22 cellular contexts compared by ENCODE assay signal in genomic region chr2:220300806-220301205, GRCh38.
A peak's percentile ranks its signal among the peaks of the same experiment; 100 is the strongest.
DNase-seq lines count a peak whose midpoint lies in the region; ATAC-seq and TF ChIP-seq lines count a peak whose summit lies in the region.
"Had no signal": no experiment of that assay in that cellular context is flagged by ENCODE, and none has a peak within 500 bp of the region (broad histone marks: within the 10 kb centered on the region; RNA-seq: fewer than 3 reads in every experiment).

No MANE protein-coding gene starts in this region.

- in situ Hi-C loops in IMR-90 (cut with MboI; ENCODE audit: low sequenced_read_pairs) = no loop called here

- TF ChIP-seq POLR2A in IMR-90 (IDR thresholded peaks at IDR 0.05; ENCODE audit: low read depth, low read length) = no peak

- intact Hi-C loops in IMR-90 (cut with micrococcal nuclease) = no loop called here

- H3K14ac ChIP-seq in IMR-90 (replicated peaks; ENCODE audit: low read depth, low read length) = no peak overlapping the region

- H2BK5ac ChIP-seq in IMR-90 (ENCODE audit: low read depth, low read length, poor library complexity, severe bottlenecking) = no peak overlapping the region

- no peak overlapping the region for H2BK15ac ChIP-seq in IMR-90 (ENCODE audit: low read depth, low read length)

- H3K36me3 ChIP-seq in IMR-90 (ENCODE audit: control insufficient read depth, insufficient read depth, low read length) = no peaks in the 10 kb centered on the region
- H3K36me3 ChIP-seq: BLaER1 treated with 17β-estradiol and CSF1 and Interleukin-3, amounts not matched to agents 10 nM and 100 nM; HAP-1 had no signal

- H3K23ac ChIP-seq in IMR-90 (ENCODE audit: low read depth, low read length) = no peak overlapping the region

- no peak overlapping the region for H3K4ac ChIP-seq in IMR-90 (ENCODE audit: low read depth, low read length)

- TF ChIP-seq CTCF in IMR-90 (conservative IDR thresholded peaks at IDR 0.05; ENCODE audit: low read depth, low read length) = no peak

- H4K8ac ChIP-seq in IMR-90 (ENCODE audit: low read depth in 2 of 2, low read length in 2 of 2) = no peak overlapping the region

- H3K56ac ChIP-seq in IMR-90 (ENCODE audit: extremely low read depth, insufficient read depth, low read length) = no peak overlapping the region

- no peak overlapping the region for H4K5ac ChIP-seq in IMR-90 (ENCODE audit: low read depth, low read length)

- no peak overlapping the region for H2AFZ ChIP-seq in IMR-90 (replicated peaks; ENCODE audit: low read length, poor library complexity)
- H2AFZ ChIP-seq: GM23248 had no signal

- no peak overlapping the region for H4K91ac ChIP-seq in IMR-90 (ENCODE audit: insufficient read depth, low read depth, low read length)

- H2AK5ac ChIP-seq in IMR-90 (ENCODE audit: low read depth, low read length) = no peak overlapping the region

- TF ChIP-seq RAD21 in IMR-90 (IDR thresholded peaks at IDR 0.05; ENCODE audit: low read length) = no peak

- peaks cover 2% of the 10 kb centered on the region; the same call in 1 of the 2 replicates for H3K4me1 ChIP-seq in IMR-90 (ENCODE audit: control insufficient read depth, insufficient read depth, low read length)
- H3K4me1 ChIP-seq: Caco-2, HAP-1 had no signal

- H3K27ac ChIP-seq in IMR-90 (ENCODE audit: insufficient read depth, low read length) = no peak overlapping the region
- H3K27ac ChIP-seq: BLaER1 treated with 17β-estradiol and CSF1 and Interleukin-3, amounts not matched to agents 10 nM and 100 nM; GM23248; KMS-11; SK-N-MC had no signal

- no peaks in the 10 kb centered on the region for H3K79me1 ChIP-seq in IMR-90 (ENCODE audit: low read depth in 1 of 2, low read length in 2 of 2)

- BruUV-seq in IMR-90 (replicated peaks; lab: Mats Ljungman, UMichigan) = no TSS peak

- no peaks in the 10 kb centered on the region for H3K27me3 ChIP-seq in IMR-90 (ENCODE audit: control insufficient read depth, insufficient read depth, low read length)
- H3K27me3 ChIP-seq: BLaER1 treated with 17β-estradiol and CSF1 and Interleukin-3, amounts not matched to agents 10 nM and 100 nM had no signal

- POLR2A ChIA-PET in IMR-90 (lab: Charles Lee; ENCODE audit: unreplicated experiment) = no interaction called here

- ATAC-seq in IMR-90 (ENCODE audit: low read depth) (peak; percentile 57; the same call in 1 of the 2 replicates), HG03342 (IDR thresholded peaks at IDR 0.05; ENCODE audit: unreplicated experiment) (no peak)

- dilution Hi-C loops in IMR-90 (cut with HindIII; ENCODE audit: low sequenced_read_pairs, unreplicated experiment) = no loop called here

- H3K18ac ChIP-seq in IMR-90 (ENCODE audit: low read depth, low read length) = no peak overlapping the region

- DNase-seq in IMR-90 = peak; percentile 23
- DNase-seq in RPMI7951 (ENCODE audit: low read depth) = peak; percentile 42
- DNase-seq in astrocyte of the hippocampus (ENCODE audit: low read depth, low spot score) = peak; percentile 63
- DNase-seq in renal cortical epithelial cell (ENCODE audit: low read depth) = peak; percentile 47
- no peak for DNase-seq in NCI-H510A (lab: John Stamatoyannopoulos, UW)
- DNase-seq in foreskin melanocyte = no peak
- DNase-seq: Caco-2; CD4-positive, alpha-beta memory T cell; DMS 273 treated with DMSO at 0.1 percent for 48 hours; DND-41; GM23248; NCI-H1694; NCI-H2081; NCI-H2171 treated with DMSO at 0.1 percent for 48 hours; NCI-H526; RPMI8226; SHP77 had no signal

- H3K9ac ChIP-seq in IMR-90 (ENCODE audit: low read depth, low read length) = no peak overlapping the region
- H3K9ac ChIP-seq: BLaER1 treated with 17β-estradiol and CSF1 and Interleukin-3, amounts not matched to agents 10 nM and 100 nM; GM23248; KMS-11 had no signal

- no peaks in the 10 kb centered on the region for H3K9me3 ChIP-seq in IMR-90 (ENCODE audit: control insufficient read depth, insufficient read depth, low read length)
- H3K9me3 ChIP-seq: BLaER1 treated with 17β-estradiol and CSF1 and Interleukin-3, amounts not matched to agents 10 nM and 100 nM; Caco-2; HAP-1 had no signal

- no peak overlapping the region for H3K4me2 ChIP-seq in IMR-90 (ENCODE audit: low read depth, low read length)
- H3K4me2 ChIP-seq: KMS-11 had no signal

- H2BK20ac ChIP-seq in IMR-90 (ENCODE audit: low read depth, low read length) = no peak overlapping the region

- WGBS in IMR-90 (ENCODE audit: extremely low coverage in 2 of 2, insufficient read length in 1 of 2), 2 experiments = no CpG with 5 or more reads among the region's 3 CpGs

- CTCF ChIA-PET in IMR-90 (lab: Yijun Ruan, JAX) = no interaction called here

- H4K20me1 ChIP-seq in IMR-90 (ENCODE audit: insufficient read depth, low read length) = no peaks in the 10 kb centered on the region
- H4K20me1 ChIP-seq: BLaER1 treated with 17β-estradiol and CSF1 and Interleukin-3, amounts not matched to agents 10 nM and 100 nM had no signal

- no peak overlapping the region for H3K4me3 ChIP-seq in IMR-90 (ENCODE audit: insufficient read depth, low read depth, low read length)
- H3K4me3 ChIP-seq: BLaER1 treated with 17β-estradiol and CSF1 and Interleukin-3, amounts not matched to agents 10 nM and 100 nM; GM23248; HAP-1; SK-N-MC had no signal

- H2BK120ac ChIP-seq in IMR-90 (ENCODE audit: low read depth, low read length) = no peak overlapping the region

- H2AK9ac ChIP-seq in IMR-90 (replicated peaks; ENCODE audit: low read depth, low read length, poor library complexity) = no peak overlapping the region

- no peaks in the 10 kb centered on the region for H3K9me1 ChIP-seq in IMR-90 (ENCODE audit: insufficient read depth, low read length)

TF ChIP-seq in IMR-90, 13 proteins besides CTCF, POLR2A, EP300 and RAD21:
- TF ChIP-seq CHD1 (IDR thresholded peaks at IDR 0.05; ENCODE audit: low read depth, low read length) (no peak), BHLHE40 (IDR thresholded peaks at IDR 0.05; ENCODE audit: low read depth, low read length) (no peak), FOS (IDR thresholded peaks at IDR 0.05; ENCODE audit: low read depth, low read length) (no peak), RFX5 (IDR thresholded peaks at IDR 0.05; ENCODE audit: low read depth, low read length) (no peak), NFE2L2 (IDR thresholded peaks at IDR 0.05; ENCODE audit: low read depth, low read length) (no peak), USF2 (IDR thresholded peaks at IDR 0.05; ENCODE audit: low read depth, low read length) (no peak), CEBPB (IDR thresholded peaks at IDR 0.05; ENCODE audit: low read depth, low read length) (no peak), SMC3 (IDR thresholded peaks at IDR 0.05; ENCODE audit: low read depth, low read length) (no peak), MXI1 (IDR thresholded peaks at IDR 0.05; ENCODE audit: borderline replicate concordance, low read depth, low read length) (no peak), MAZ (IDR thresholded peaks at IDR 0.05; ENCODE audit: borderline replicate concordance, low read depth, low read length) (no peak), RCOR1 (IDR thresholded peaks at IDR 0.05; ENCODE audit: insufficient replicate concordance, low read length) (no peak), MAFK (IDR thresholded peaks at IDR 0.05; ENCODE audit: low read depth, low read length) (no peak), ELK1 (IDR thresholded peaks at IDR 0.05; ENCODE audit: borderline replicate concordance, low read depth, low read length) (no peak)

Comparison
In these comparisons a context has a peak if more than half of its experiments do, and no peak if none do; other contexts are left out.
1. DNase-seq: peak in IMR-90 (single experiment), RPMI7951 (single experiment), astrocyte of the hippocampus (single experiment) and renal cortical epithelial cell (single experiment); none in NCI-H510A (single experiment) and foreskin melanocyte (single experiment).